In genomic region chr1:148389027-148389339, GRCh38 we compare ENCODE assay signal across 9 cellular contexts.
A peak's percentile ranks its signal among the peaks of the same experiment; 100 is the strongest.
DNase-seq lines count a peak whose midpoint lies in the region; ATAC-seq and TF ChIP-seq lines count a peak whose summit lies in the region.
"Had no signal": no experiment of that assay in that cellular context is flagged by ENCODE, and none has a peak within 500 bp of the region (broad histone marks: within the 10 kb centered on the region; RNA-seq: fewer than 3 reads in every experiment).

No MANE protein-coding gene starts in this region.

- no peaks in the 10 kb centered on the region for H3K36me3 ChIP-seq in ascending aorta
- no peaks in the 10 kb centered on the region for H3K36me3 ChIP-seq in left lung
- no peaks in the 10 kb centered on the region for H3K36me3 ChIP-seq in suprapubic skin

- no peaks in the 10 kb centered on the region for H3K4me1 ChIP-seq in ascending aorta
- peaks cover 0 to 7% of the 10 kb centered on the region in 2 donors for H3K4me1 ChIP-seq in left lung
- peaks cover 16% of the 10 kb centered on the region for H3K4me1 ChIP-seq in suprapubic skin

- peak overlapping the region; percentile 84 to 89 for H3K27ac ChIP-seq in ascending aorta
- peak overlapping the region; percentile 81 to 90 for H3K27ac ChIP-seq in left lung
- H3K27ac ChIP-seq in suprapubic skin = peak overlapping the region; percentile 83

- H3K9me3 ChIP-seq in ascending aorta (no peaks in the 10 kb centered on the region), left lung (no peaks in the 10 kb centered on the region), suprapubic skin (no peaks in the 10 kb centered on the region)

- peak overlapping the region; percentile 88 for H3K4me3 Mint-ChIP-seq in T-helper 1 cell treated with Interleukin-12 subunit alpha and Interleukin-12 subunit beta and Interleukin-4 antibody, amounts not matched to agents 30 μg/mL and 1 μg/mL, for 36 hours

- no peaks in the 10 kb centered on the region for H3K27me3 Mint-ChIP-seq in T-helper 1 cell treated with Interleukin-12 subunit alpha and Interleukin-12 subunit beta and Interleukin-4 antibody, amounts not matched to agents 30 μg/mL and 1 μg/mL, for 36 hours (ENCODE audit: low read depth)

- H3K4me1 Mint-ChIP-seq in T-helper 1 cell treated with Interleukin-12 subunit alpha and Interleukin-12 subunit beta and Interleukin-4 antibody, amounts not matched to agents 30 μg/mL and 1 μg/mL, for 36 hours (ENCODE audit: low read depth) = peaks cover 27% of the 10 kb centered on the region

- H3K9me3 Mint-ChIP-seq in T-helper 1 cell treated with Interleukin-12 subunit alpha and Interleukin-12 subunit beta and Interleukin-4 antibody, amounts not matched to agents 30 μg/mL and 1 μg/mL, for 36 hours = no peaks in the 10 kb centered on the region

- no peaks in the 10 kb centered on the region for H3K27me3 ChIP-seq in ascending aorta
- peaks cover 0 to 5% of the 10 kb centered on the region in 2 donors for H3K27me3 ChIP-seq in left lung
- no peaks in the 10 kb centered on the region for H3K27me3 ChIP-seq in suprapubic skin

- TF ChIP-seq EP300 in suprapubic skin (IDR thresholded peaks at IDR 0.05) = no peak

- ATAC-seq in left lung (no peak), GM21529 (IDR thresholded peaks at IDR 0.05; ENCODE audit: unreplicated experiment) (no peak)

- TF ChIP-seq CTCF in ascending aorta (IDR thresholded peaks at IDR 0.05) (no peak), left lung (IDR thresholded peaks at IDR 0.05) (no peak), suprapubic skin (IDR thresholded peaks at IDR 0.05) (no peak)

- peaks cover 2% of the 10 kb centered on the region for H3K36me3 Mint-ChIP-seq in T-helper 1 cell treated with Interleukin-12 subunit alpha and Interleukin-12 subunit beta and Interleukin-4 antibody, amounts not matched to agents 30 μg/mL and 1 μg/mL, for 36 hours (ENCODE audit: low read depth)

- H3K4me3 ChIP-seq in ascending aorta = peak overlapping the region; percentile 59 to 75
- H3K4me3 ChIP-seq in left lung = peak overlapping the region; percentile 47 to 52
- H3K4me3 ChIP-seq in suprapubic skin = peak overlapping the region; percentile 62

- WGBS in suprapubic skin = 21% methylated on average over 6 of the region's 6 CpGs

- intact Hi-C loops in ascending aorta (cut with DNase I) = no loop called here
- intact Hi-C loops in left lung (cut with DNase I) = no loop called here

- TF ChIP-seq POLR2A in suprapubic skin (IDR thresholded peaks at IDR 0.05) = no peak

- no peak for DNase-seq in T-helper 1 cell
- DNase-seq in ascending aorta (ENCODE audit: low spot score in 2 of 2) = no peak
- DNase-seq in left lung = no peak
- DNase-seq in suprapubic skin (ENCODE audit: low spot score in 2 of 2) = no peak
- no peak for DNase-seq in NOMO-1 treated with DMSO at 0.1 percent for 48 hours (lab: John Stamatoyannopoulos, UW; ENCODE audit: unreplicated experiment)
- no peak for DNase-seq in RKO (ENCODE audit: low spot score)
- DNase-seq: RPMI8226 had no signal

- H3K27ac Mint-ChIP-seq in T-helper 1 cell treated with Interleukin-12 subunit alpha and Interleukin-12 subunit beta and Interleukin-4 antibody, amounts not matched to agents 30 μg/mL and 1 μg/mL, for 36 hours = peak overlapping the region; percentile 96
